8 cellular contexts compared by ENCODE assay signal in the genomic region with DNA sequence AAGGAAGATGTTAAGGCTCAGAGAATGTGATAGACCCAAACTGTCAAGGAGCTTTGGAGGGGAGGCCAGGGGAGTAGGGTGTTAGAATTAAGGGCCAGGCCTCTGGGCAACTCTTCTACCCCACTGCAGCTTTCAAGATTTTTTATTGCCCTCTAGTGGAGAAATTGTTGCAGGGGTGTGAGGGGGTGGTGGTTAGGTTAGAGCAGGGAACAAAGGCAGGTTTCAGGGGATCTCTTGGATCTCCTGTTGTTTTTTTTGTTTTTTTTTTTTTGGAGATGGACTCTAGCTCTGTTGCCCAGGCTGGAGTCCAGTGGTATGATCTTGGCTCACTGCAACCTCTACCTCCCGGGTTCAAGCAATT. TPM values are rescaled to one million over a fixed set of nuclear protein-coding genes. Genes with fewer than 3 reads are reported as not detected.
DNase-seq lines count a peak whose midpoint lies in the region; ATAC-seq and TF ChIP-seq lines count a peak whose summit lies in the region.

No MANE protein-coding gene starts in this region.

- H3K27ac Mint-ChIP-seq in brain: peak overlapping the region in 1 of 5 experiments; percentile 18

- H3K9me3 ChIP-seq in psoas muscle: no peaks in the 10 kb centered on the region

- H3K27me3 ChIP-seq in psoas muscle (ENCODE audit: insufficient read depth in 3 of 3, low read length in 2 of 3): no peaks in the 10 kb centered on the region

- peaks cover 17% of the 10 kb centered on the region for H3K27me3 Mint-ChIP-seq in brain

- H3K4me3 ChIP-seq in LNCaP clone FGC (ENCODE audit: low read depth, low read length) (no peak overlapping the region), psoas muscle (no peak overlapping the region)

- no peak for ATAC-seq in psoas muscle
- no peak for ATAC-seq in HG03521 (IDR thresholded peaks at IDR 0.05; ENCODE audit: unreplicated experiment)

- H3K27ac ChIP-seq in psoas muscle: no peak overlapping the region

- WGBS in psoas muscle, 3 donors: 85 to 100% (median 100%) methylated on average over 1 of the region's 1 CpG

- peak; percentile 32; the same call in 1 of the 2 replicates for TF ChIP-seq CTCF in LNCaP clone FGC (IDR thresholded peaks at IDR 0.05; ENCODE audit: control insufficient read depth, extremely low read depth, insufficient read depth)
- no peak for TF ChIP-seq CTCF in brain (conservative IDR thresholded peaks at IDR 0.05)
- peak; percentile 13 for TF ChIP-seq CTCF in psoas muscle (IDR thresholded peaks at IDR 0.05)

- peak overlapping the region in 3 of 5 experiments; percentile 28 to 96 (median 31) for H3K4me3 Mint-ChIP-seq in brain

- peaks cover 3 to 19% of the 10 kb centered on the region in 2 donors for H3K36me3 ChIP-seq in psoas muscle (ENCODE audit: insufficient read depth in 1 of 2, low read depth in 1 of 2)

- H3K4me1 Mint-ChIP-seq in brain: peaks cover 23% of the 10 kb centered on the region

- peaks cover 10% of the 10 kb centered on the region for H3K36me3 Mint-ChIP-seq in brain

- H3K4me1 ChIP-seq in psoas muscle: peaks cover 19% of the 10 kb centered on the region

- intact Hi-C loops in psoas muscle (cut with DNase I): loop anchor here in 1 of 2 donors (10.0 kb wide), 1 partner anchor 298 kb away; a partner anchor contains a TSS

- peak; percentile 24 for DNase-seq in activated CD4-positive, alpha-beta T cell treated with anti-CD3 and anti-CD28 coated beads for 48 hours
- DNase-seq in activated CD4-positive, alpha-beta T cell treated with anti-CD3 and anti-CD28 coated beads for 1 hour: no peak
- no peak for DNase-seq in LNCaP clone FGC (ENCODE audit: low read depth)
- DNase-seq in psoas muscle: no peak
- no peak for DNase-seq in anterior cingulate cortex (lab: John Stamatoyannopoulos, UW)
- no peak for DNase-seq in NCI-H2227 treated with DMSO at 0.1 percent for 48 hours (lab: John Stamatoyannopoulos, UW)

- no peaks in the 10 kb centered on the region for H3K9me3 Mint-ChIP-seq in brain

RNA-seq across cellular contexts. Expression of a gene that starts 1.4 kb away (rescaled TPM):
- polyA plus RNA-seq in brain (ENCODE audit: insufficient read depth, low read depth, low replicate concordance) (107 TPM), psoas muscle (100 to 1,000 TPM; 118 to 200 (median 181) TPM)
- total RNA-seq in psoas muscle: 10 to 100 TPM; 56.3 to 95.5 (median 83.0) TPM

RNA-seq across cellular contexts. Expression of a gene that starts 29.6 kb away (rescaled TPM):
- polyA plus RNA-seq in brain (ENCODE audit: insufficient read depth, low read depth, low replicate concordance) (1.9 TPM), psoas muscle (under 1 TPM in 2 of 3 donors, not detected in 1; 0.16 to 0.18 TPM)
- under 1 TPM in 1 of 4 donors, not detected in 3; 0.88 TPM for total RNA-seq in psoas muscle

Comparison
In these comparisons a context has a peak if more than half of its experiments do, and no peak if none do; other contexts are left out.
1. CTCF ChIP-seq: peak in LNCaP clone FGC (single experiment) and psoas muscle (single experiment); none in brain (0 of 2).